ENCODE assay signal across 32 cellular contexts in the genomic region with DNA sequence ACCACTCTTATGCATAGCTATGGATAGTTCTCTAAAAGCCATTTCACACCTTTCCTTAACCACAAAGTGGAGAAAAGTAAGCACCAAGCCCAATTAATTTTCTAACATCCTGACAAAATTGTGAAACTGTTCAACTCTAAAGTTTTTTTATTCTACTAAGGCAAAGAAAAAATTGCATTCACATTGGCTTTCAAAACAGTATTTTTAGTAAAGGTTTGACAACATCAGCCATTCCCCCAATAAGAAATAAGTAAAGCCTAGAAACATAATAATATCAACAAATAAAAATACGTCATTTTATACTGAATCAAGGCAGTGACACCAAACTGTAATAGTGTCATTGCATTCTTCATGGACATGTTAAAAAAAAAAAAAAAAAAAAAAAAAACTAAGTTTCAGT.
"Had no signal": no experiment of that assay in that cellular context is flagged by ENCODE, and none has a peak within 500 bp of the region (broad histone marks: within the 10 kb centered on the region; RNA-seq: fewer than 3 reads in every experiment).

No MANE protein-coding gene starts in this region.

- H3K4me3 Mint-ChIP-seq: naive thymus-derived CD4-positive, alpha-beta T cell; natural killer cell; nephron; neural progenitor cell; stimulated activated memory B cell treated with anti-CD40 and anti-IgM and Interleukin-4, amounts not matched to agents 10 μg/mL and 1 μg/mL and 100 μg/mL, for 72 hours; stimulated activated naive CD8-positive, alpha-beta T cell treated with anti-CD3 and anti-CD28 coated beads, Interleukin-15, amount 100 ng/mL, for 72 hours; type B pancreatic cell had no signal

- DNase-seq: naive thymus-derived CD4-positive, alpha-beta T cell; natural killer cell; nucleus accumbens; ovary; posterior cingulate gyrus; psoas muscle; right cardiac atrium; right lobe of liver; sigmoid colon; small intestine; spleen; stimulated activated CD4-positive, alpha-beta T cell treated with anti-CD3 and anti-CD28 coated beads, Interleukin-12 subunit alpha, Interleukin-12 subunit beta, amount 100 ng/mL, for 4 hours; stimulated activated CD4-positive, alpha-beta T cell treated with anti-CD3 and anti-CD28 coated beads, Interleukin-1b, Interleukin-23, amount 100 ng/mL, for 48 hours; stimulated activated CD4-positive, alpha-beta T cell treated with anti-CD3 and anti-CD28 coated beads, Interleukin-4, amount 100 ng/mL, for 1 hour; stimulated activated CD4-positive, alpha-beta T cell treated with anti-CD3 and anti-CD28 coated beads, Interleukin-4, amount 100 ng/mL, for 4 hours; stimulated activated CD8-positive, alpha-beta memory T cell treated with anti-CD3 and anti-CD28 coated beads, Interleukin-4, amount 100 ng/mL, for 48 hours; stimulated activated naive CD4-positive, alpha-beta T cell; stimulated activated naive CD8-positive, alpha-beta T cell treated with anti-CD3 and anti-CD28 coated beads, Interleukin-15, amount 100 ng/mL, for 72 hours; stimulated activated naive CD8-positive, alpha-beta T cell treated with anti-CD3 and anti-CD28 coated beads, Interleukin-15, Interleukin-2, amounts not matched to agents 100 U/mL and 50 U/mL, for 24 hours; substantia nigra; testis; tibial artery; transverse colon; upper lobe of right lung; uterus had no signal

- H3K36me3 Mint-ChIP-seq: natural killer cell had no signal

- ATAC-seq: naive thymus-derived CD4-positive, alpha-beta T cell; natural killer cell; psoas muscle; right cardiac atrium; right lobe of liver; stimulated activated memory B cell treated with anti-CD40 and anti-IgM and Interleukin-4, amounts not matched to agents 10 μg/mL and 1 μg/mL and 100 μg/mL, for 72 hours; stimulated activated naive CD8-positive, alpha-beta T cell treated with anti-CD3 and anti-CD28 coated beads, Interleukin-15, amount 100 ng/mL, for 72 hours; stimulated activated naive CD8-positive, alpha-beta T cell treated with anti-CD3 and anti-CD28 coated beads, Interleukin-15, Interleukin-2, amounts not matched to agents 100 U/mL and 50 U/mL, for 24 hours; upper lobe of right lung had no signal

- H3K9ac ChIP-seq: neural progenitor cell, parathyroid adenoma had no signal

- H2AFZ ChIP-seq: neural progenitor cell, parathyroid adenoma had no signal

- H3K27ac ChIP-seq: neural progenitor cell, ovary, parathyroid adenoma, psoas muscle, right lobe of liver, sigmoid colon, spleen, suprapubic skin, testis, tibial artery, transverse colon, upper lobe of right lung, uterus had no signal

- H3K9me3 ChIP-seq: ovary, psoas muscle, right lobe of liver, sigmoid colon, spleen, suprapubic skin, testis, tibial artery, transverse colon, upper lobe of right lung, uterus had no signal

- H3K4me2 ChIP-seq: neural progenitor cell had no signal

- H3K9me3 Mint-ChIP-seq: naive thymus-derived CD4-positive, alpha-beta T cell; natural killer cell; nephron; neural progenitor cell; stimulated activated memory B cell treated with anti-CD40 and anti-IgM and Interleukin-4, amounts not matched to agents 10 μg/mL and 1 μg/mL and 100 μg/mL, for 72 hours; stimulated activated naive CD8-positive, alpha-beta T cell treated with anti-CD3 and anti-CD28 coated beads, Interleukin-15, amount 100 ng/mL, for 72 hours; type B pancreatic cell had no signal

- H3K27me3 ChIP-seq: neural progenitor cell, ovary, right lobe of liver, sigmoid colon, spleen, suprapubic skin, testis, tibial artery, transverse colon, upper lobe of right lung, uterus had no signal

- H3K27me3 Mint-ChIP-seq: naive thymus-derived CD4-positive, alpha-beta T cell; progenitor cell of endocrine pancreas; stimulated activated memory B cell treated with anti-CD40 and anti-IgM and Interleukin-4, amounts not matched to agents 10 μg/mL and 1 μg/mL and 100 μg/mL, for 72 hours; stimulated activated naive CD8-positive, alpha-beta T cell treated with anti-CD3 and anti-CD28 coated beads, Interleukin-15, amount 100 ng/mL, for 72 hours; type B pancreatic cell had no signal

- H3K36me3 ChIP-seq: neural progenitor cell, ovary, right lobe of liver, sigmoid colon, suprapubic skin, transverse colon, upper lobe of right lung, uterus had no signal

- H3K4me1 Mint-ChIP-seq: nephron, neural progenitor cell had no signal

- H3K27ac Mint-ChIP-seq: natural killer cell; nephron; neural progenitor cell; progenitor cell of endocrine pancreas; stimulated activated memory B cell treated with anti-CD40 and anti-IgM and Interleukin-4, amounts not matched to agents 10 μg/mL and 1 μg/mL and 100 μg/mL, for 72 hours; stimulated activated naive CD8-positive, alpha-beta T cell treated with anti-CD3 and anti-CD28 coated beads, Interleukin-15, amount 100 ng/mL, for 72 hours; type B pancreatic cell had no signal

- H3K4me3 ChIP-seq: neural progenitor cell, ovary, psoas muscle, right lobe of liver, sigmoid colon, spleen, suprapubic skin, testis, tibial artery, transverse colon, upper lobe of right lung, uterus had no signal

- H3K4me1 ChIP-seq: right lobe of liver, sigmoid colon, suprapubic skin, testis, tibial artery, upper lobe of right lung, uterus had no signal
